1 cellular context compared by ENCODE assay signal in the genomic region with DNA sequence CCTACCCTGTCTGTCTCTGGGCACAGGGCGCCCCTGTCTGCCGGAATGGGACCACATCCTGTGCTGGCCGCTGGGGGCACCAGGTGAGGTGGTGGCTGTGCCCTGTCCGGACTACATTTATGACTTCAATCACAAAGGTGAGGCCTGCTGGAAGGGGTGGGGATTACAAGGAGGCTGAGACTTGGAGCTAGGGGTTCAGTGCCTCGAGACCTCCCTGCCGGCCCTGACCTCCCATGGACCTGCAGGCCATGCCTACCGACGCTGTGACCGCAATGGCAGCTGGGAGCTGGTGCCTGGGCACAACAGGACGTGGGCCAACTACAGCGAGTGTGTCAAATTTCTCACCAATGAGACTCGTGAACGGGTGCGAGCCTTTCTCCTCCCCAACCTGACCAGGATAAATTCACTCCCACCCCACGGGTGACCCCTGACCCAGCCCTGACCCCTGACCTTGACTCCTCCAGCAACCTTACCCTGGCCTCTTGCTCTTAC.
TF ChIP-seq lines count a peak whose summit lies in the region.

No MANE protein-coding gene starts in this region.

TF ChIP-seq in H1, 55 proteins besides CTCF, POLR2A, EP300 and RAD21:
- TF ChIP-seq ATF3 (IDR thresholded peaks at IDR 0.05; ENCODE audit: insufficient read depth, low read depth, low read length) (no peak), CHD2 (IDR thresholded peaks at IDR 0.05; ENCODE audit: low read length) (no peak), HDAC6 (IDR thresholded peaks at IDR 0.05; ENCODE audit: low read depth, low read length) (no peak), EGR1 (IDR thresholded peaks at IDR 0.05; ENCODE audit: borderline replicate concordance, low read depth, low read length) (no peak), ZNF274 (IDR thresholded peaks at IDR 0.05; ENCODE audit: borderline replicate concordance, extremely low read depth, low read length) (no peak), HDAC2 (IDR thresholded peaks at IDR 0.05; ENCODE audit: borderline replicate concordance in 1 of 2, low read depth in 2 of 2, low read length in 2 of 2) (no peak), KDM4A (IDR thresholded peaks at IDR 0.05; ENCODE audit: low read depth, low read length, severe bottlenecking) (no peak), JUN (IDR thresholded peaks at IDR 0.05; ENCODE audit: low read depth, low read length) (no peak), KDM1A (IDR thresholded peaks at IDR 0.05; ENCODE audit: borderline replicate concordance, low read length) (no peak), POU5F1 (IDR thresholded peaks at IDR 0.05; ENCODE audit: low read depth, low read length) (no peak), SAP30 (IDR thresholded peaks at IDR 0.05; ENCODE audit: insufficient read depth, insufficient replicate concordance, low read length) (no peak), SP4 (IDR thresholded peaks at IDR 0.05; ENCODE audit: low read length) (no peak), SP2 (IDR thresholded peaks at IDR 0.05; ENCODE audit: low read length) (no peak), TCF12 (IDR thresholded peaks at IDR 0.05; ENCODE audit: low read depth, low read length) (no peak), MAFK (IDR thresholded peaks at IDR 0.05; ENCODE audit: low read depth, low read length) (no peak), YY1 (IDR thresholded peaks at IDR 0.05; ENCODE audit: low read depth, low read length) (no peak), SP1 (IDR thresholded peaks at IDR 0.05; ENCODE audit: low read depth, low read length) (no peak), GABPA (IDR thresholded peaks at IDR 0.05; ENCODE audit: borderline replicate concordance, insufficient read depth, low read length) (no peak)
